Comparison of ENCODE assay signal across 10 cellular contexts in the genomic region with DNA sequence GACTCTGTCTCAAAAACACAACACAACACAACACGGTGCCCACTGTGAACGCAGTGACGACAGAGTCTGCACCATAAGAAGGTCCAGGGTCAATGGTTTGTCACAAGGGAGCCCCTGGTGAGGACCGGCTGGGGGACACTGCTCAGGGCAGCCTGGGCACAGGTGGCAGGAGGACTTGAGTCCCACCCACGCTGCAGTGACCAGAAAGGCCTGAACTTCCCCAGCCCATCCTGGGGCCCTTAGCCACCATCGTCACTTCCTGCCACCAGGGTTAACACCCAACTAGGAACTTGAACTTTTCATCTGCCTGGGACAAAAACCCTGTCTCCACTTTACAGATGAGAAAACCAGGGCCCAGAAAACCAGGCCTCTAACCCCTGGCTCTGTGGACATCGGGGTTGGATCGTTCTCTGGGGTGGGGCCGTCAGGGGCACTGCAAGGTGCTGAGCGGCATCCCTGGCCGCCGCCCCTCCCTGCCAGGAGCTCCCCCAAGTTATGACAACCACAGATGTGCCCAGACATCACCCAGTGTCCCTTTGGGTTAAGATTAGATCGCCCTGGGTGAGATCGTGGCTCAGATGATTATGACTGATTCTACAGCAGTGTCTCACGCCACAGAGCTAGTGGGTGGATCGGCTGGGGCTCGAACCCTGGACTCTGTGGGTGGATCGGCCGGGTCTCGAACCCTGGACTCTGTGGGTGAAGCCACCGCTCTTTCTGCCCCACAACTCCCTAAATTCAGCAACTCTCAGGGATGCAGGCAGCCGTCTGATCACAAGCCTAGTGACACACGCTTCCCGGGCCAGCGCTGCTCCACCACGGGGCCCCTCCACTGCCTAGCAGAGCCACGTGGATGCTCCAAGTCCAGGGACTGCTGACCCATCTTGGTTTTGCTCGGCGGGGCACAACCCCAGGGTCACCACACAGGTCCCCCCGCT. TPM values are rescaled to one million over a fixed set of nuclear protein-coding genes. Genes with fewer than 3 reads are reported as not detected.
DNase-seq lines count a peak whose midpoint lies in the region; ATAC-seq and TF ChIP-seq lines count a peak whose summit lies in the region.
"Had no signal": no experiment of that assay in that cellular context is flagged by ENCODE, and none has a peak within 500 bp of the region (broad histone marks: within the 10 kb centered on the region; RNA-seq: fewer than 3 reads in every experiment).

No MANE protein-coding gene starts in this region.

- H3K4me3 Mint-ChIP-seq in nephron progenitor cell (no peak overlapping the region), Calu3 (ENCODE audit: low read depth, unreplicated experiment) (no peak overlapping the region)

- H3K4me1 Mint-ChIP-seq in nephron progenitor cell: peaks cover 17% of the 10 kb centered on the region
- peaks cover 5% of the 10 kb centered on the region for H3K4me1 Mint-ChIP-seq in Calu3 (ENCODE audit: low read depth, unreplicated experiment)

- intact Hi-C loops in Calu3 (cut with micrococcal nuclease; ENCODE audit: unreplicated experiment): no loop called here

- TF ChIP-seq CTCF in GM10248 (IDR thresholded peaks at IDR 0.05; ENCODE audit: control extremely low read depth, extremely low read depth, low read depth, missing control alignments) (no peak), nephron progenitor cell (IDR thresholded peaks at IDR 0.05) (no peak), Calu3 (IDR thresholded peaks at IDR 0.05; ENCODE audit: unreplicated experiment) (no peak)

- DNase-seq in GM10248 (ENCODE audit: extremely low spot score) (peak; percentile 59), NOMO-1 treated with DMSO at 0.1 percent for 48 hours (lab: John Stamatoyannopoulos, UW; ENCODE audit: unreplicated experiment) (peak; percentile 73), nephron progenitor cell (no peak), DMS 273 (lab: John Stamatoyannopoulos, UW; ENCODE audit: unreplicated experiment) (no peak), GOT3 (lab: John Stamatoyannopoulos, UW) (no peak), Calu3 (no peak)
- peak; percentile 38 for DNase-seq in activated gamma-delta T cell treated with anti-CD3 and anti-CD28 coated beads, Interleukin-2, amount 50 U/mL, for 16 hours (ENCODE audit: low read depth)
- DNase-seq: brain microvascular endothelial cell, NCI-H748 treated with DMSO at 0.1 percent for 48 hours had no signal

- H3K27me3 Mint-ChIP-seq in nephron progenitor cell (ENCODE audit: low read depth, poor library complexity) (no peaks in the 10 kb centered on the region), Calu3 (ENCODE audit: unreplicated experiment) (no peaks in the 10 kb centered on the region)

- no peaks in the 10 kb centered on the region for H3K9me3 Mint-ChIP-seq in nephron progenitor cell
- H3K9me3 Mint-ChIP-seq in Calu3 (ENCODE audit: low read depth, unreplicated experiment): no peaks in the 10 kb centered on the region

- H3K36me3 Mint-ChIP-seq in nephron progenitor cell (ENCODE audit: low read depth) (peaks cover 26% of the 10 kb centered on the region), Calu3 (ENCODE audit: insufficient read depth, unreplicated experiment) (peaks cover 14% of the 10 kb centered on the region)

- H3K27ac Mint-ChIP-seq in nephron progenitor cell (peak overlapping the region; percentile 69), Calu3 (ENCODE audit: unreplicated experiment) (no peak overlapping the region)

- CTCF ChIA-PET in GM10248 (lab: Yijun Ruan, JAX): interaction anchor here (1.3 to 2.0 kb wide), 2 partner anchors 12 to 19 kb away, joined by 5 to 9 read pairs; no protein-coding TSS in a partner anchor
- CTCF ChIA-PET in Calu3 (lab: Charles Lee): no interaction called here

- no TSS peak for BruUV-seq in Calu3 (replicated peaks; lab: Mats Ljungman, UMichigan)

- ATAC-seq in GM18520 (IDR thresholded peaks at IDR 0.05; ENCODE audit: unreplicated experiment): no peak

- POLR2A ChIA-PET in GM10248 (lab: Yijun Ruan, JAX): interaction anchor here (0.7 kb wide), 2 partner anchors 40 to 56 kb away, joined by 3 read pairs; no protein-coding TSS in a partner anchor

RNA-seq across cellular contexts. Expression of gene MOB3A, which starts 14.0 kb away (rescaled TPM):
- total RNA-seq in Calu3 (2022): 13.7 and 15.8 TPM in 2 replicates

RNA-seq across cellular contexts. Expression of gene IZUMO4, which starts 14.6 kb away (rescaled TPM):
- 2.7 and 2.8 TPM in 2 replicates for total RNA-seq in Calu3 (2022)

RNA-seq across cellular contexts. Expression of gene MKNK2, which starts 31.1 kb away (rescaled TPM):
- 96.0 and 99.7 TPM in 2 replicates for total RNA-seq in Calu3 (2022)

Comparison
In these comparisons a context has a peak if more than half of its experiments do, and no peak if none do; other contexts are left out.
1. DNase-seq: peak in GM10248 (single experiment), NOMO-1 treated with DMSO at 0.1 percent for 48 hours (single experiment) and activated gamma-delta T cell treated with anti-CD3 and anti-CD28 coated beads, Interleukin-2, amount 50 U/mL, for 16 hours (single experiment); none in nephron progenitor cell (single experiment), DMS 273 (single experiment), GOT3 (single experiment) and Calu3 (single experiment).